ENCODE assay signal across 18 cellular contexts in genomic region chr20:4081396-4081795, GRCh38.
DNase-seq lines count a peak whose midpoint lies in the region; ATAC-seq and TF ChIP-seq lines count a peak whose summit lies in the region.
"Had no signal": no experiment of that assay in that cellular context is flagged by ENCODE, and none has a peak within 500 bp of the region (broad histone marks: within the 10 kb centered on the region; RNA-seq: fewer than 3 reads in every experiment).

No MANE protein-coding gene starts in this region.

- no peak overlapping the region for H3K4me2 ChIP-seq in mesenchymal stem cell (ENCODE audit: low read length, poor library complexity, severe bottlenecking)

- H3K4me1 ChIP-seq in mesenchymal stem cell (ENCODE audit: control insufficient read depth, insufficient read depth, low read depth, low read length), result peaks cover 6% of the 10 kb centered on the region
- peaks cover 8% of the 10 kb centered on the region; the same call in 1 of the 2 replicates for H3K4me1 ChIP-seq in SJCRH30
- H3K4me1 ChIP-seq: colonic mucosa had no signal

- H3K14ac ChIP-seq in mesenchymal stem cell (ENCODE audit: low read length in 2 of 2), result no peak overlapping the region

- WGBS in mesenchymal stem cell, result 95% methylated on average over 3 of the region's 3 CpGs

- H4K91ac ChIP-seq in mesenchymal stem cell (ENCODE audit: low read length), result no peak overlapping the region

- H3K27ac ChIP-seq in HL-60 (replicated peaks) (peak overlapping the region; percentile 99), mesenchymal stem cell (ENCODE audit: low read length, poor library complexity, severe bottlenecking) (no peak overlapping the region), SJCRH30 (no peak overlapping the region)
- H3K27ac ChIP-seq: SK-N-MC, WERI-Rb-1 had no signal

- H3K79me1 ChIP-seq in mesenchymal stem cell (replicated peaks; ENCODE audit: low read length, poor library complexity, severe bottlenecking), result no peaks in the 10 kb centered on the region

- ATAC-seq in HG03045 (IDR thresholded peaks at IDR 0.05; ENCODE audit: unreplicated experiment) (no peak), HG02678 (IDR thresholded peaks at IDR 0.05; ENCODE audit: unreplicated experiment) (no peak)

- H4K8ac ChIP-seq in mesenchymal stem cell (ENCODE audit: low read length), result no peak overlapping the region

- H3K9me3 ChIP-seq in mesenchymal stem cell (ENCODE audit: control insufficient read depth, low read length) (no peaks in the 10 kb centered on the region), SJCRH30 (replicated peaks) (no peaks in the 10 kb centered on the region)
- H3K9me3 ChIP-seq: colonic mucosa had no signal

- TF ChIP-seq CTCF in HL-60 (IDR thresholded peaks at IDR 0.05; ENCODE audit: insufficient read depth, low read length), result no peak

- no peaks in the 10 kb centered on the region for H3K27me3 Mint-ChIP-seq in T-helper 1 cell treated with Interleukin-12 subunit alpha and Interleukin-12 subunit beta and Interleukin-4 antibody, amounts not matched to agents 30 μg/mL and 1 μg/mL, for 36 hours (ENCODE audit: low read depth)
- H3K27me3 Mint-ChIP-seq in activated T-helper 2 cell treated with anti-CD3 and anti-CD28 coated beads, Interferon-gamma antibody, Interleukin-2, Interleukin-4, amounts not matched to agents 10 μg/mL and 5 μg/mL and 100 μg/mL, durations not matched to agents 14 hours and 24 hours and 36 hours (ENCODE audit: low read depth), result no peaks in the 10 kb centered on the region

- H2BK120ac ChIP-seq in mesenchymal stem cell (ENCODE audit: low read depth, low read length), result no peak overlapping the region

- no peak overlapping the region for H3K18ac ChIP-seq in mesenchymal stem cell (ENCODE audit: low read depth in 1 of 2, low read length in 2 of 2)

- intact Hi-C loops in activated T-helper 2 cell treated with anti-CD3 and anti-CD28 coated beads, Interferon-gamma antibody, Interleukin-2, Interleukin-4, amounts not matched to agents 10 μg/mL and 5 μg/mL and 100 μg/mL, durations not matched to agents 14 hours and 24 hours and 36 hours (cut with micrococcal nuclease), result loop anchor here (5.0 to 10.0 kb wide), 2 partner anchors 194 to 267 kb away; partner anchors contain the start of gene PANK2

- H3K36me3 ChIP-seq in mesenchymal stem cell (ENCODE audit: control insufficient read depth in 1 of 2, insufficient read depth in 2 of 2, low read depth in 1 of 2, low read length in 2 of 2) (no peaks in the 10 kb centered on the region), SJCRH30 (no peaks in the 10 kb centered on the region)
- H3K36me3 ChIP-seq: colonic mucosa, WERI-Rb-1 had no signal

- peaks cover 10% of the 10 kb centered on the region for H3K9me3 Mint-ChIP-seq in T-helper 1 cell treated with Interleukin-12 subunit alpha and Interleukin-12 subunit beta and Interleukin-4 antibody, amounts not matched to agents 30 μg/mL and 1 μg/mL, for 36 hours
- H3K9me3 Mint-ChIP-seq in activated T-helper 2 cell treated with anti-CD3 and anti-CD28 coated beads, Interferon-gamma antibody, Interleukin-2, Interleukin-4, amounts not matched to agents 10 μg/mL and 5 μg/mL and 100 μg/mL, durations not matched to agents 14 hours and 24 hours and 36 hours, result peaks cover 10% of the 10 kb centered on the region

- H2BK5ac ChIP-seq in mesenchymal stem cell (ENCODE audit: low read depth, low read length, poor library complexity, severe bottlenecking), result no peak overlapping the region

- H3K4me3 ChIP-seq in HL-60 (replicated peaks; ENCODE audit: insufficient read depth, low read length), result no peak overlapping the region
- no peak overlapping the region for H3K4me3 ChIP-seq in mesenchymal stem cell (ENCODE audit: insufficient read depth in 1 of 2, low read depth in 1 of 2, low read length in 2 of 2)
- no peak overlapping the region for H3K4me3 ChIP-seq in SJCRH30
- H3K4me3 ChIP-seq: colonic mucosa, SK-N-MC had no signal

- peaks cover 10% of the 10 kb centered on the region for H3K36me3 Mint-ChIP-seq in T-helper 1 cell treated with Interleukin-12 subunit alpha and Interleukin-12 subunit beta and Interleukin-4 antibody, amounts not matched to agents 30 μg/mL and 1 μg/mL, for 36 hours (ENCODE audit: low read depth)
- peaks cover 10% of the 10 kb centered on the region for H3K36me3 Mint-ChIP-seq in activated T-helper 2 cell treated with anti-CD3 and anti-CD28 coated beads, Interferon-gamma antibody, Interleukin-2, Interleukin-4, amounts not matched to agents 10 μg/mL and 5 μg/mL and 100 μg/mL, durations not matched to agents 14 hours and 24 hours and 36 hours (ENCODE audit: low read depth)

- H3K23ac ChIP-seq in mesenchymal stem cell (ENCODE audit: low read length in 2 of 2), result no peak overlapping the region

- no peak overlapping the region for H2AK5ac ChIP-seq in mesenchymal stem cell (ENCODE audit: low read length, severe bottlenecking)

- H2AFZ ChIP-seq in mesenchymal stem cell (ENCODE audit: low read depth, low read length), result no peak overlapping the region

- no peak overlapping the region for H2BK15ac ChIP-seq in mesenchymal stem cell (ENCODE audit: low read depth, poor library complexity, severe bottlenecking)

- H3K4me3 Mint-ChIP-seq in T-helper 1 cell treated with Interleukin-12 subunit alpha and Interleukin-12 subunit beta and Interleukin-4 antibody, amounts not matched to agents 30 μg/mL and 1 μg/mL, for 36 hours, result peak overlapping the region; percentile 4
- H3K4me3 Mint-ChIP-seq in activated T-helper 2 cell treated with anti-CD3 and anti-CD28 coated beads, Interferon-gamma antibody, Interleukin-2, Interleukin-4, amounts not matched to agents 10 μg/mL and 5 μg/mL and 100 μg/mL, durations not matched to agents 14 hours and 24 hours and 36 hours (ENCODE audit: low read depth), result no peak overlapping the region

- no peak overlapping the region for H2BK12ac ChIP-seq in mesenchymal stem cell (ENCODE audit: low read length in 2 of 2)

- peaks cover 43% of the 10 kb centered on the region for H3K4me1 Mint-ChIP-seq in T-helper 1 cell treated with Interleukin-12 subunit alpha and Interleukin-12 subunit beta and Interleukin-4 antibody, amounts not matched to agents 30 μg/mL and 1 μg/mL, for 36 hours (ENCODE audit: low read depth)
- peaks cover 52% of the 10 kb centered on the region for H3K4me1 Mint-ChIP-seq in activated T-helper 2 cell treated with anti-CD3 and anti-CD28 coated beads, Interferon-gamma antibody, Interleukin-2, Interleukin-4, amounts not matched to agents 10 μg/mL and 5 μg/mL and 100 μg/mL, durations not matched to agents 14 hours and 24 hours and 36 hours (ENCODE audit: low read depth)

- no peak overlapping the region for H3K4ac ChIP-seq in mesenchymal stem cell (ENCODE audit: low read depth in 1 of 2, low read length in 2 of 2)

- H3K9ac ChIP-seq in mesenchymal stem cell (ENCODE audit: low read length), result peak overlapping the region; percentile 86

- DNase-seq in T-helper 1 cell, result no peak
- no peak for DNase-seq in HL-60 (ENCODE audit: low read depth in 1 of 2, low spot score in 1 of 2)
- no peak for DNase-seq in activated T-helper 2 cell treated with anti-CD3 and anti-CD28 coated beads, Interferon-gamma antibody, Interleukin-2, Interleukin-4, amounts not matched to agents 10 μg/mL and 5 μg/mL and 100 μg/mL, durations not matched to agents 14 hours and 24 hours and 36 hours (ENCODE audit: low spot score)
- no peak for DNase-seq in mesenchymal stem cell
- DNase-seq in SJCRH30, result no peak
- DNase-seq: 8988T; amygdala; CD4-positive, CD25-positive, alpha-beta regulatory T cell; colonic mucosa; DMS79 treated with DMSO at 0.1 percent for 48 hours; glutamatergic neuron; NCI-H2029; NCI-H524; WERI-Rb-1 had no signal

- H3K27me3 ChIP-seq in HL-60 (ENCODE audit: insufficient read depth, poor library complexity, severe bottlenecking), result no peaks in the 10 kb centered on the region
- no peaks in the 10 kb centered on the region for H3K27me3 ChIP-seq in mesenchymal stem cell (ENCODE audit: control insufficient read depth in 1 of 2, insufficient read depth in 1 of 2, low read length in 2 of 2)
- H3K27me3 ChIP-seq in SJCRH30, result no peaks in the 10 kb centered on the region
- H3K27me3 ChIP-seq: colonic mucosa had no signal

- H3K27ac Mint-ChIP-seq in T-helper 1 cell treated with Interleukin-12 subunit alpha and Interleukin-12 subunit beta and Interleukin-4 antibody, amounts not matched to agents 30 μg/mL and 1 μg/mL, for 36 hours, result peak overlapping the region; percentile 58
- peak overlapping the region; percentile 72 for H3K27ac Mint-ChIP-seq in activated T-helper 2 cell treated with anti-CD3 and anti-CD28 coated beads, Interferon-gamma antibody, Interleukin-2, Interleukin-4, amounts not matched to agents 10 μg/mL and 5 μg/mL and 100 μg/mL, durations not matched to agents 14 hours and 24 hours and 36 hours
